Comparison of ENCODE assay signal across 24 cellular contexts in the genomic region with DNA sequence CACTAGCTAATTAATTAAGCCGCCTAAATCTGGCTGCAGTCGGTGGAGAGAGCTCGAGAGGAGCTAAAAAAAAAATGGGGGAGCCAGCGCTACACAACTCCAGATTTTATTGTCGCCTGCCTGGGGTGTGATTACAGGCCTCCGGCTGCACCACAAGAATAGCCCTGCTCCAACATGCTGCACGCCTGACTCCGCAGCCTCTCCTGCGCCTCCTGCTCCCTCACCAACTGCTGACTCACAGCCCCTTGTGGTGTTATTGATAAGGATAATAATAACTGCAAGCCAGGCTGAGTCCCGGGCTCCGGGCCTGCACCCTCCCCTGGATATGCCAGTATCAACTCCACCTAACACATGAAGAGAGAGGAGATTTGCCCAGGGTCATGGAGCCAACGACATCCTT. TPM values are rescaled to one million over a fixed set of nuclear protein-coding genes. Genes with fewer than 3 reads are reported as not detected.
DNase-seq lines count a peak whose midpoint lies in the region; ATAC-seq and TF ChIP-seq lines count a peak whose summit lies in the region.
"Had no signal": no experiment of that assay in that cellular context is flagged by ENCODE, and none has a peak within 500 bp of the region (broad histone marks: within the 10 kb centered on the region; RNA-seq: fewer than 3 reads in every experiment).

No MANE protein-coding gene starts in this region.

- H3K4me3 Mint-ChIP-seq in MCF 10A (ENCODE audit: unreplicated experiment) (no peak overlapping the region), HFFc6 (no peak overlapping the region), mesothelial cell of epicardium (no peak overlapping the region)
- H3K4me3 Mint-ChIP-seq: dendritic cell treated with granulocyte-macrophage colony-stimulating factor and Interleukin-4, amounts not matched to agents 40 ng/mL and 50 ng/mL, for 4 days; nephron progenitor cell had no signal

- H3K4me2 ChIP-seq in mammary epithelial cell (ENCODE audit: insufficient read depth, low read depth, low read length), result peak overlapping the region; percentile 55

- CTCF ChIA-PET in mammary epithelial cell (lab: Charles Lee; ENCODE audit: low non-redundant PET), result interaction anchor here (0.6 kb wide), 1 partner anchor 191 kb away, joined by 3 read pairs; no protein-coding TSS in a partner anchor
- CTCF ChIA-PET in MCF 10A (lab: Yijun Ruan, JAX), result interaction anchor here (1.0 to 3.1 kb wide), 2 partner anchors 11 to 135 kb away, joined by 3 to 14 read pairs; no protein-coding TSS in a partner anchor

- H4K20me1 ChIP-seq in mammary epithelial cell (ENCODE audit: insufficient read depth, low read length), result no peaks in the 10 kb centered on the region

- H3K9ac ChIP-seq in mammary epithelial cell (ENCODE audit: insufficient read depth, low read length), result no peak overlapping the region

- POLR2A ChIA-PET in MCF 10A (lab: Yijun Ruan, JAX), result interaction anchor here (0.6 kb wide), 1 partner anchor 118 kb away, joined by 3 read pairs; no protein-coding TSS in a partner anchor

- no peaks in the 10 kb centered on the region for H3K9me3 ChIP-seq in mammary epithelial cell (replicated peaks; ENCODE audit: insufficient read depth, low read length)
- H3K9me3 ChIP-seq: prostate gland, transverse colon had no signal

- TF ChIP-seq CTCF in mammary epithelial cell (conservative IDR thresholded peaks at IDR 0.05 in 1 of 2, IDR thresholded peaks at IDR 0.05 in 1 of 2; ENCODE audit: extremely low read depth in 1 of 2, insufficient read depth in 1 of 2, low read depth in 1 of 2, low read length in 2 of 2), result peak in 1 of 2 donors; percentile 38
- TF ChIP-seq CTCF in MCF 10A (IDR thresholded peaks at IDR 0.05; ENCODE audit: unreplicated experiment), result no peak
- no peak for TF ChIP-seq CTCF in epithelial cell of esophagus (IDR thresholded peaks at IDR 0.05; ENCODE audit: insufficient read depth, low read depth, low read length, missing control alignments)
- TF ChIP-seq CTCF in HFFc6 (IDR thresholded peaks at IDR 0.05), result no peak
- no peak for TF ChIP-seq CTCF in mesothelial cell of epicardium (IDR thresholded peaks at IDR 0.05; ENCODE audit: unreplicated experiment)

- 3% methylated on average over 12 of the region's 12 CpGs for WGBS in mammary epithelial cell (ENCODE audit: low coverage, missing lambda C conversion rate)

- H3K4me1 Mint-ChIP-seq in MCF 10A (ENCODE audit: insufficient read depth, unreplicated experiment) (peaks cover 13% of the 10 kb centered on the region), HFFc6 (ENCODE audit: low read depth) (peaks cover 16% of the 10 kb centered on the region), mesothelial cell of epicardium (peaks cover 3% of the 10 kb centered on the region)

- no peaks in the 10 kb centered on the region for H3K36me3 Mint-ChIP-seq in MCF 10A (ENCODE audit: insufficient read depth, unreplicated experiment)
- H3K36me3 Mint-ChIP-seq in HFFc6 (ENCODE audit: low read depth), result peaks cover 13% of the 10 kb centered on the region
- H3K36me3 Mint-ChIP-seq in mesothelial cell of epicardium, result no peaks in the 10 kb centered on the region
- H3K36me3 Mint-ChIP-seq: activated naive CD4-positive, alpha-beta T cell treated with anti-CD3 and anti-CD28 coated beads, Interleukin-2, amount 50 U/mL, for 72 hours had no signal

- in situ Hi-C loops in mammary epithelial cell (cut with MboI; ENCODE audit: low sequenced_read_pairs in 2 of 2), result no loop called here

- DNase-seq in mammary epithelial cell (peak; percentile 70), MCF 10A (ENCODE audit: unreplicated experiment) (no peak), epithelial cell of esophagus (ENCODE audit: low read depth) (peak; percentile 70), left ventricle myocardium superior (peak; percentile 59), NCI-H187 (lab: John Stamatoyannopoulos, UW) (no peak), HFFc6 (no peak), mesothelial cell of epicardium (ENCODE audit: low spot score in 2 of 2, unreplicated experiment in 2 of 2) (no peak), A172 (ENCODE audit: low spot score) (no peak)
- DNase-seq: activated CD4-positive, alpha-beta T cell treated with anti-CD3 and anti-CD28 coated beads for 4 hours; COR-L47; DND-41; KBM-7; left colon; NCI-H1930; nephron progenitor cell; small intestine; stimulated activated CD4-positive, alpha-beta T cell treated with anti-CD3 and anti-CD28 coated beads, Interleukin-2, amount 100 ng/mL, for 48 hours; stimulated activated naive CD8-positive, alpha-beta T cell treated with anti-CD3 and anti-CD28 coated beads, Interleukin-15, Interleukin-2, amounts not matched to agents 100 U/mL and 50 U/mL, for 24 hours; T1000; transverse colon had no signal

- dilution Hi-C loops in mammary epithelial cell (cut with HindIII; ENCODE audit: low sequenced_read_pairs), result no loop called here

- no peak overlapping the region for H2AFZ ChIP-seq in mammary epithelial cell (ENCODE audit: low read depth, low read length)

- intact Hi-C loops in mammary epithelial cell (cut with micrococcal nuclease), result loop anchor here (2.0 kb wide), 1 partner anchor 29 kb away; no protein-coding TSS in a partner anchor
- intact Hi-C loops in MCF 10A (cut with micrococcal nuclease), result no loop called here
- intact Hi-C loops in left ventricle myocardium superior (cut with micrococcal nuclease), result no loop called here

- H3K9me3 Mint-ChIP-seq in MCF 10A (ENCODE audit: unreplicated experiment) (no peaks in the 10 kb centered on the region), HFFc6 (no peaks in the 10 kb centered on the region), mesothelial cell of epicardium (no peaks in the 10 kb centered on the region)
- H3K9me3 Mint-ChIP-seq: activated naive CD4-positive, alpha-beta T cell treated with anti-CD3 and anti-CD28 coated beads, Interleukin-2, amount 50 U/mL, for 72 hours; dendritic cell treated with granulocyte-macrophage colony-stimulating factor and Interleukin-4, amounts not matched to agents 40 ng/mL and 50 ng/mL, for 4 days; nephron progenitor cell had no signal

- peaks cover 55% of the 10 kb centered on the region for H3K79me2 ChIP-seq in mammary epithelial cell (ENCODE audit: insufficient read depth, low read length)

- BruUV-seq in mammary epithelial cell (replicated peaks; lab: Mats Ljungman, UMichigan) (no TSS peak), MCF 10A (replicated peaks; lab: Mats Ljungman, UMichigan) (no TSS peak)

- peak overlapping the region; percentile 28 for H3K27ac ChIP-seq in mammary epithelial cell (ENCODE audit: insufficient read depth, low read depth, low read length)
- H3K27ac ChIP-seq: 22Rv1, prostate gland, transverse colon had no signal

- peaks cover 26% of the 10 kb centered on the region for H3K4me1 ChIP-seq in mammary epithelial cell (ENCODE audit: insufficient read depth, low read length)
- H3K4me1 ChIP-seq: prostate gland, transverse colon had no signal

- H3K4me3 ChIP-seq in mammary epithelial cell (replicated peaks in 1 of 3; ENCODE audit: insufficient read depth in 1 of 3, low read depth in 2 of 3, low read length in 3 of 3) (no peak overlapping the region), epithelial cell of esophagus (ENCODE audit: low read length) (no peak overlapping the region)
- H3K4me3 ChIP-seq: prostate gland, transverse colon had no signal

- no peaks in the 10 kb centered on the region for H3K27me3 Mint-ChIP-seq in MCF 10A (ENCODE audit: insufficient read depth, unreplicated experiment)
- no peaks in the 10 kb centered on the region; the same call in 1 of the 2 replicates for H3K27me3 Mint-ChIP-seq in HFFc6 (ENCODE audit: insufficient read depth)
- H3K27me3 Mint-ChIP-seq in mesothelial cell of epicardium (ENCODE audit: low read depth), result no peaks in the 10 kb centered on the region
- H3K27me3 Mint-ChIP-seq: dendritic cell treated with granulocyte-macrophage colony-stimulating factor and Interleukin-4, amounts not matched to agents 40 ng/mL and 50 ng/mL, for 4 days had no signal

- H3K27ac Mint-ChIP-seq in MCF 10A (ENCODE audit: low read depth, unreplicated experiment) (no peak overlapping the region), HFFc6 (no peak overlapping the region), mesothelial cell of epicardium (no peak overlapping the region)
- H3K27ac Mint-ChIP-seq: activated naive CD4-positive, alpha-beta T cell treated with anti-CD3 and anti-CD28 coated beads, Interleukin-2, amount 50 U/mL, for 72 hours; dendritic cell treated with granulocyte-macrophage colony-stimulating factor and Interleukin-4, amounts not matched to agents 40 ng/mL and 50 ng/mL, for 4 days had no signal

- peaks cover 14% of the 10 kb centered on the region for H3K36me3 ChIP-seq in mammary epithelial cell (ENCODE audit: insufficient read depth, low read length)
- H3K36me3 ChIP-seq: prostate gland, transverse colon had no signal

- ATAC-seq in left ventricle myocardium superior, result peak; percentile 90
- ATAC-seq: activated naive CD4-positive, alpha-beta T cell treated with anti-CD3 and anti-CD28 coated beads, Interleukin-2, amount 50 U/mL, for 72 hours; left colon; stimulated activated naive CD8-positive, alpha-beta T cell treated with anti-CD3 and anti-CD28 coated beads, Interleukin-15, Interleukin-2, amounts not matched to agents 100 U/mL and 50 U/mL, for 24 hours had no signal

- no peaks in the 10 kb centered on the region for H3K27me3 ChIP-seq in mammary epithelial cell (ENCODE audit: insufficient read depth, low read length)
- H3K27me3 ChIP-seq: transverse colon had no signal

RNA-seq across cellular contexts. Expression of gene SIRPA, which starts 16.8 kb away (rescaled TPM):
- total RNA-seq in mammary epithelial cell, result 10 to 100 TPM; 49.6 to 68.3 TPM
- polyA plus RNA-seq in mammary epithelial cell, result 41.1 TPM
- 78.0 TPM for polyA minus RNA-seq in mammary epithelial cell
- total RNA-seq in MCF 10A (2022), result 18.0 and 23.6 TPM in 2 replicates
- total RNA-seq in left ventricle myocardium superior, result 18.1 TPM
- 10 to 100 TPM; 44.0 to 66.2 (median 47.5) TPM for total RNA-seq in HFFc6 (2021; fragmentation: NEBNext Ultra II Directional; extraction: Animal tissue kit (Norgen Biotek cat#: 25700))
- total RNA-seq in mesothelial cell of epicardium, result 6.1 to 6.8 TPM (median 6.4 TPM) in 3 replicates
- total RNA-seq in A172 (2014; rRNA removed; shearing (Covaris generic)), result 8.1 and 10.5 TPM in 2 replicates

Comparison
In these comparisons a context has a peak if more than half of its experiments do, and no peak if none do; other contexts are left out.
1. DNase-seq: peak in mammary epithelial cell (single experiment), epithelial cell of esophagus (single experiment) and left ventricle myocardium superior (single experiment); none in MCF 10A (single experiment), NCI-H187 (0 of 2), HFFc6 (single experiment), mesothelial cell of epicardium (0 of 2) and A172 (single experiment).